Comparison of ENCODE assay signal across 19 cellular contexts in the genomic region with DNA sequence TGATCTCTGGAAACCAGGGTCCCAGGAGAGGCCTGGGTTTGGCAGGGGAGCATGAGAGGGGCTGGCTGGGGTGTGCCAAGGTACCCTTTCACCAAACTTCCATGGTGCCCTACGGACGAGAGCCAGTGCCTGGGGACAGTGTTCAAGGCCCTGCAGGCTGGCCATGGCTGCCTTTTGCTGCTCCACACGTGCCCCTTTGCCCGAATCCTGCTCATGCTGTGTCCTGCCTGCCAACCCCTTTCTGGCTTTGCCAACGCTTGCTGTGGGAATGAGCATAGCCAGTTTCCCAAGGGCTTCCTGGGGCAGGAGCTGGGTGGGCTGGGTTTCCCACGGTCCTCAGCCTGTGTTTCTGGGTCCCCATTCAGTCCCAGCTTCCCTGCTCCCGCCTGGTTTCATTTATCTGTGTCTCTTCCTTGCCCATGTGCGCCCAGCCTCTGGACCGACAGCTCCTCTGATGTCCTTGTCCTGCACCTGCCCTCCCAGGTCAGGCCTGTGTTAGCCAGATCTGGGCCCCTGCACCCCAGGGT. TPM values are rescaled to one million over a fixed set of nuclear protein-coding genes. Genes with fewer than 3 reads are reported as not detected.
DNase-seq lines count a peak whose midpoint lies in the region; TF ChIP-seq lines count a peak whose summit lies in the region.
"Had no signal": no experiment of that assay in that cellular context is flagged by ENCODE, and none has a peak within 500 bp of the region (broad histone marks: within the 10 kb centered on the region; RNA-seq: fewer than 3 reads in every experiment).

No MANE protein-coding gene starts in this region.

- H3K9ac ChIP-seq in BLaER1 treated with 17β-estradiol and CSF1 and Interleukin-3, amounts not matched to agents 10 nM and 100 nM, result peak overlapping the region in 1 of 11 experiments; percentile 41; a peak in 2 of 22 replicates
- no peak overlapping the region for H3K9ac ChIP-seq in neuronal stem cell (ENCODE audit: low read depth, low read length, poor library complexity)

- peak overlapping the region; percentile 57 for H3K18ac ChIP-seq in neuronal stem cell (ENCODE audit: low read length)

- H4K91ac ChIP-seq in neuronal stem cell (ENCODE audit: low read depth, low read length, poor library complexity), result no peak overlapping the region

- H2AFZ ChIP-seq in neuronal stem cell (ENCODE audit: low read length), result no peak overlapping the region
- H2AFZ ChIP-seq: GM23338 had no signal

- H3K14ac ChIP-seq in neuronal stem cell (ENCODE audit: low read length), result peak overlapping the region; percentile 40

- no peak for TF ChIP-seq CTCF in left ventricle myocardium inferior (IDR thresholded peaks at IDR 0.05; ENCODE audit: borderline replicate concordance)
- TF ChIP-seq CTCF in right atrium auricular region (IDR thresholded peaks at IDR 0.05), result no peak
- TF ChIP-seq CTCF in BE2C (IDR thresholded peaks at IDR 0.05; ENCODE audit: low read depth, low read length), result no peak
- no peak for TF ChIP-seq CTCF in ascending aorta (IDR thresholded peaks at IDR 0.05)

- H3K4me3 ChIP-seq in left ventricle myocardium inferior (no peak overlapping the region), right atrium auricular region (no peak overlapping the region), BE2C (ENCODE audit: low read depth, low read length) (no peak overlapping the region), neuronal stem cell (ENCODE audit: low read length in 2 of 2) (no peak overlapping the region), ascending aorta (no peak overlapping the region)
- H3K4me3 ChIP-seq in BLaER1 treated with 17β-estradiol and CSF1 and Interleukin-3, amounts not matched to agents 10 nM and 100 nM, result peak overlapping the region in 3 of 10 experiments; percentile 18 to 29 (median 21); a peak in 4 of 20 replicates
- H3K4me3 ChIP-seq: A549, GM23338 had no signal

- DNase-seq in left ventricle myocardium inferior (no peak), right atrium auricular region (ENCODE audit: low spot score) (no peak), BE2C (peak; percentile 34), neuronal stem cell (ENCODE audit: low spot score) (no peak), NCI-H2196 (lab: John Stamatoyannopoulos, UW; ENCODE audit: unreplicated experiment) (no peak), ascending aorta (ENCODE audit: low spot score in 2 of 2) (no peak)
- DNase-seq: 8988T; ACHN; AML-193; CD4-positive, alpha-beta T cell; CD8-positive, alpha-beta memory T cell; DMS153; DND-41; H9 had no signal

- peak overlapping the region in 9 of 11 experiments; percentile 41 to 95 (median 82); a peak in 18 of 22 replicates for H3K4me2 ChIP-seq in BLaER1 treated with 17β-estradiol and CSF1 and Interleukin-3, amounts not matched to agents 10 nM and 100 nM
- H3K4me2 ChIP-seq in neuronal stem cell (ENCODE audit: insufficient read depth, low read length, poor library complexity, severe bottlenecking), result no peak overlapping the region
- H3K4me2 ChIP-seq: A549, GM23338 had no signal

- no peak overlapping the region for H3K4ac ChIP-seq in neuronal stem cell (ENCODE audit: low read length)

- intact Hi-C loops in left ventricle myocardium inferior (cut with micrococcal nuclease), result no loop called here
- intact Hi-C loops in ascending aorta (cut with DNase I), result loop anchor here (10.0 kb wide), 1 partner anchor 305 kb away; no protein-coding TSS in a partner anchor

- peaks cover 0 to 59% (median 11%) of the 10 kb centered on the region in 11 experiments; a peak in 13 of 22 replicates for H4K20me1 ChIP-seq in BLaER1 treated with 17β-estradiol and CSF1 and Interleukin-3, amounts not matched to agents 10 nM and 100 nM

- H2BK5ac ChIP-seq in neuronal stem cell (ENCODE audit: low read length), result peak overlapping the region; percentile 24

- H3K36me3 ChIP-seq in left ventricle myocardium inferior (no peaks in the 10 kb centered on the region), right atrium auricular region (no peaks in the 10 kb centered on the region), BE2C (no peaks in the 10 kb centered on the region), neuronal stem cell (replicated peaks in 1 of 2; ENCODE audit: control insufficient read depth in 2 of 2, insufficient read depth in 2 of 2, low read length in 2 of 2) (no peaks in the 10 kb centered on the region), ascending aorta (no peaks in the 10 kb centered on the region)
- H3K36me3 ChIP-seq in BLaER1 treated with 17β-estradiol and CSF1 and Interleukin-3, amounts not matched to agents 10 nM and 100 nM, result no peaks in the 10 kb centered on the region

- H3K4me1 ChIP-seq in left ventricle myocardium inferior, result peaks cover 27% of the 10 kb centered on the region
- peaks cover 0 to 7% of the 10 kb centered on the region in 2 donors for H3K4me1 ChIP-seq in right atrium auricular region
- H3K4me1 ChIP-seq in BE2C, result no peaks in the 10 kb centered on the region
- H3K4me1 ChIP-seq in BLaER1 treated with 17β-estradiol and CSF1 and Interleukin-3, amounts not matched to agents 10 nM and 100 nM, result peaks cover 5 to 87% (median 71%) of the 10 kb centered on the region in 10 experiments
- H3K4me1 ChIP-seq in neuronal stem cell (ENCODE audit: control insufficient read depth in 2 of 2, insufficient read depth in 1 of 2, low read depth in 1 of 2, low read length in 2 of 2), result peaks cover 0 to 4% of the 10 kb centered on the region in 2 donors
- H3K4me1 ChIP-seq in ascending aorta, result no peaks in the 10 kb centered on the region
- H3K4me1 ChIP-seq: A549 had no signal

- H3K27me3 ChIP-seq in left ventricle myocardium inferior (ENCODE audit: low read depth), result peaks cover 38% of the 10 kb centered on the region
- no peaks in the 10 kb centered on the region for H3K27me3 ChIP-seq in right atrium auricular region
- peaks cover 19% of the 10 kb centered on the region for H3K27me3 ChIP-seq in BE2C
- peaks cover 0 to 25% (median 6%) of the 10 kb centered on the region in 11 experiments; a peak in 8 of 22 replicates for H3K27me3 ChIP-seq in BLaER1 treated with 17β-estradiol and CSF1 and Interleukin-3, amounts not matched to agents 10 nM and 100 nM
- H3K27me3 ChIP-seq in neuronal stem cell (ENCODE audit: control insufficient read depth in 3 of 3, insufficient read depth in 3 of 3, low read depth in 1 of 3, low read length in 3 of 3), result peaks cover 0 to 6% (median 0%) of the 10 kb centered on the region in 3 experiments
- no peaks in the 10 kb centered on the region for H3K27me3 ChIP-seq in ascending aorta

- H3K9me3 ChIP-seq in left ventricle myocardium inferior (replicated peaks) (no peaks in the 10 kb centered on the region), right atrium auricular region (no peaks in the 10 kb centered on the region), BE2C (no peaks in the 10 kb centered on the region), neuronal stem cell (replicated peaks in 1 of 2; ENCODE audit: control insufficient read depth in 2 of 2, insufficient read depth in 1 of 2, low read depth in 1 of 2, low read length in 2 of 2) (peaks cover 0 to 2% of the 10 kb centered on the region in 2 donors), ascending aorta (no peaks in the 10 kb centered on the region)
- H3K9me3 ChIP-seq in BLaER1 treated with 17β-estradiol and CSF1 and Interleukin-3, amounts not matched to agents 10 nM and 100 nM (replicated peaks in 1 of 11), result no peaks in the 10 kb centered on the region
- H3K9me3 ChIP-seq: A549 had no signal

- WGBS in neuronal stem cell (ENCODE audit: extremely low coverage in 2 of 2, insufficient read length in 2 of 2, insufficient replicate concordance in 1 of 2), 2 donors, result no CpG with 5 or more reads among the region's 9 CpGs

- H2BK15ac ChIP-seq in neuronal stem cell (ENCODE audit: low read length), result no peak overlapping the region

- peak overlapping the region; percentile 58 for H2BK12ac ChIP-seq in neuronal stem cell (ENCODE audit: low read length)

- H2AK5ac ChIP-seq in neuronal stem cell (ENCODE audit: low read depth, low read length), result peak overlapping the region; percentile 27

- peaks cover 4% of the 10 kb centered on the region for H3K79me1 ChIP-seq in neuronal stem cell (ENCODE audit: low read depth, low read length)

- H2BK120ac ChIP-seq in neuronal stem cell (ENCODE audit: low read depth, low read length), result no peak overlapping the region

- no peak overlapping the region for H3K23ac ChIP-seq in neuronal stem cell (ENCODE audit: low read depth, low read length, poor library complexity)

- H4K8ac ChIP-seq in neuronal stem cell (ENCODE audit: low read depth, low read length), result no peak overlapping the region

- H3K27ac ChIP-seq in left ventricle myocardium inferior (replicated peaks) (peak overlapping the region; percentile 77), right atrium auricular region (no peak overlapping the region), neuronal stem cell (replicated peaks; ENCODE audit: low read length) (no peak overlapping the region), ascending aorta (no peak overlapping the region)
- H3K27ac ChIP-seq in BLaER1 treated with 17β-estradiol and CSF1 and Interleukin-3, amounts not matched to agents 10 nM and 100 nM, result no peak overlapping the region
- H3K27ac ChIP-seq: A549 had no signal

RNA-seq across cellular contexts. Expression of a gene that starts 17.3 kb away (rescaled TPM):
- total RNA-seq in left ventricle myocardium inferior (0.27 TPM), right atrium auricular region (1 to 10 TPM in 1 of 2 donors, under 1 TPM in 1; 0.90 to 1.2 TPM), ascending aorta (3.5 TPM)
- 2.1 TPM for polyA plus RNA-seq in BE2C (2012; ENCODE audit: insufficient read depth, insufficient read length, low read depth)
- polyA plus RNA-seq in neuronal stem cell (2013, experiment 1 of 2), result 6.7 TPM
- polyA plus RNA-seq in neuronal stem cell (2013, experiment 2 of 2), result 6.7 TPM
- total RNA-seq: CD4-positive, alpha-beta T cell; CD8-positive, alpha-beta memory T cell had no signal
- polyA plus RNA-seq: CD14-positive monocyte; CD8-positive, alpha-beta memory T cell had no signal

RNA-seq across cellular contexts. Expression of a gene that starts 29.7 kb away (rescaled TPM):
- not detected for total RNA-seq in left ventricle myocardium inferior
- not detected for total RNA-seq in right atrium auricular region
- 0.25 TPM for polyA plus RNA-seq in BE2C (2012; ENCODE audit: insufficient read depth, insufficient read length, low read depth)
- polyA plus RNA-seq in neuronal stem cell (2013, experiment 1 of 2), result 0.22 TPM
- 0.15 TPM for polyA plus RNA-seq in neuronal stem cell (2013, experiment 2 of 2)
- not detected for total RNA-seq in ascending aorta
- total RNA-seq: CD4-positive, alpha-beta T cell; CD8-positive, alpha-beta memory T cell; H4 had no signal
- polyA plus RNA-seq: CD14-positive monocyte; CD8-positive, alpha-beta memory T cell had no signal
